Comparison of ENCODE assay signal across 17 cellular contexts in the genomic region with DNA sequence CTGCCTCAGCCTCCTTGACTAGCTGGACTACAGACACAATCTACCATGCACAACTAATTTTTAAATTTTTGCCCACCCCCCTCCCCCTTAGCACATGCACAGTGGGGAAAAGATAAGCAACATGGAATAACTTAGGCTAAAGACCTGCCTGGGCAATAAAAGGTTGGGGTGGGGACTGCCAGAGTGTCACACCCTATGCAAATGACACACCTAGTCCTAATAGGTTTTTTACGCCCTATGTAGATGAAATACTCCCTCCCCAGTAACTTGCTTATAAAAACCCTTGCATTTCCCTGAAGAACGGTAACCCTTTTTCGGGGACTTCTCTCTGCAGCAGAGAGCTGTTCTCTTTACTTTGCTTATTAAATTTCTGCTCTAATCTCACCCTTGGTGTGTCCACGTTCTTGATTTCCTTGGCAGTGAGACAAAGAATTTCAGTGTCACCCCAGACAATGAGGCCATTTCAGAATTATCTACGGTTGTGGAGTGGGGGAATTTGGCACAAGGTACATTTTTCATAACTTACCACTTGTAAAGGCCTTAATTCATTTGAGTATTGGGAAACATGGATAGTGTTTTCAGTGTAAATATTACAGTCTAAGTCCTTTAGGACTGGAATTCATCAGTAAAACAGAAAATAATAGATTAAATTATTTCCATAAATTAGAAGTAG.
"Had no signal": no experiment of that assay in that cellular context is flagged by ENCODE, and none has a peak within 500 bp of the region (broad histone marks: within the 10 kb centered on the region; RNA-seq: fewer than 3 reads in every experiment).

No MANE protein-coding gene starts in this region.

- ATAC-seq: activated CD4-positive, CD25-positive, alpha-beta regulatory T cell treated with anti-CD3 and anti-CD28 coated beads, Interleukin-2, amount 50 U/mL, for 24 hours; left ventricle myocardium superior; stimulated activated naive CD8-positive, alpha-beta T cell treated with anti-CD3 and anti-CD28 coated beads, Interleukin-15, amount 100 ng/mL, for 72 hours had no signal

- H3K27me3 ChIP-seq: cardiac muscle cell, right atrium auricular region had no signal

- DNase-seq: activated CD4-positive, alpha-beta T cell treated with anti-CD3 and anti-CD28 coated beads, Interleukin-2, amount 50 U/mL, for 1 hour; activated CD8-positive, alpha-beta memory T cell treated with anti-CD3 and anti-CD28 coated beads for 24 hours; activated naive CD4-positive, alpha-beta T cell; aorta; erythroblast; hippocampal formation; kidney; left ventricle myocardium superior; occipital lobe; stimulated activated naive CD8-positive, alpha-beta T cell treated with anti-CD3 and anti-CD28 coated beads, Interleukin-15, amount 100 ng/mL, for 72 hours; T-helper 9 cell had no signal

- H3K4me3 ChIP-seq: cardiac muscle cell, right atrium auricular region, thoracic aorta had no signal

- H3K4me1 ChIP-seq: right atrium auricular region had no signal

- H3K9me3 ChIP-seq: right atrium auricular region, thoracic aorta had no signal

- H3K36me3 ChIP-seq: cardiac muscle cell, right atrium auricular region, thoracic aorta had no signal

- FAIRE-seq: colon, urothelium cell line had no signal

- H3K27ac ChIP-seq: cardiac muscle cell, right atrium auricular region, thoracic aorta had no signal
